9 cellular contexts compared by ENCODE assay signal in genomic region chr6:134318396-134319281, GRCh38. TPM values are rescaled to one million over a fixed set of nuclear protein-coding genes. Genes with fewer than 3 reads are reported as not detected.
A peak's percentile ranks its signal among the peaks of the same experiment; 100 is the strongest.
DNase-seq lines count a peak whose midpoint lies in the region; ATAC-seq and TF ChIP-seq lines count a peak whose summit lies in the region.
"Had no signal": no experiment of that assay in that cellular context is flagged by ENCODE, and none has a peak within 500 bp of the region (broad histone marks: within the 10 kb centered on the region; RNA-seq: fewer than 3 reads in every experiment).

No MANE protein-coding gene starts in this region.

- H3K4me1 ChIP-seq in hepatocyte (ENCODE audit: insufficient read depth), result no peaks in the 10 kb centered on the region
- peaks cover 4% of the 10 kb centered on the region for H3K4me1 ChIP-seq in testis

- H3K27ac ChIP-seq in hepatocyte, result no peak overlapping the region
- H3K27ac ChIP-seq in testis, result peak overlapping the region; percentile 43 to 74

- peaks cover 23% of the 10 kb centered on the region for H3K4me1 Mint-ChIP-seq in activated naive CD4-positive, alpha-beta T cell treated with anti-CD3 and anti-CD28 coated beads, Interleukin-2, amount 50 U/mL, for 24 hours
- peaks cover 31% of the 10 kb centered on the region for H3K4me1 Mint-ChIP-seq in activated naive CD8-positive, alpha-beta T cell treated with anti-CD3 and anti-CD28 coated beads for 36 hours

- H2AFZ ChIP-seq in hepatocyte, result no peak overlapping the region

- H3K9me3 ChIP-seq in hepatocyte (ENCODE audit: low read depth), result no peaks in the 10 kb centered on the region
- H3K9me3 ChIP-seq in testis, result no peaks in the 10 kb centered on the region

- H3K9me2 ChIP-seq in hepatocyte (replicated peaks; ENCODE audit: insufficient read depth), result no peaks in the 10 kb centered on the region

- H3K36me3 ChIP-seq in hepatocyte (replicated peaks; ENCODE audit: insufficient read depth, low read depth) (no peaks in the 10 kb centered on the region), testis (ENCODE audit: low read depth, missing control alignments) (no peaks in the 10 kb centered on the region)

- no peak overlapping the region for H3K4me3 ChIP-seq in hepatocyte
- H3K4me3 ChIP-seq in testis, result no peak overlapping the region
- H3K4me3 ChIP-seq in lower leg skin (ENCODE audit: low read depth, poor library complexity, severe bottlenecking), result no peak overlapping the region

- intact Hi-C loops in testis (cut with DNase I; ENCODE audit: low total_unique reads), result no loop called here
- intact Hi-C loops in lower leg skin (cut with DNase I; ENCODE audit: low total_unique reads), result no loop called here

- H3K79me2 ChIP-seq in hepatocyte, result no peaks in the 10 kb centered on the region

- no peaks in the 10 kb centered on the region for H3K36me3 Mint-ChIP-seq in activated naive CD4-positive, alpha-beta T cell treated with anti-CD3 and anti-CD28 coated beads, Interleukin-2, amount 50 U/mL, for 24 hours
- peaks cover 4 to 12% of the 10 kb centered on the region in 2 donors for H3K36me3 Mint-ChIP-seq in activated naive CD4-positive, alpha-beta T cell treated with anti-CD3 and anti-CD28 coated beads, Interleukin-2, amount 50 U/mL, for 72 hours
- peaks cover 2% of the 10 kb centered on the region for H3K36me3 Mint-ChIP-seq in activated naive CD8-positive, alpha-beta T cell treated with anti-CD3 and anti-CD28 coated beads for 36 hours

- no peak for DNase-seq in activated naive CD4-positive, alpha-beta T cell treated with anti-CD3 and anti-CD28 coated beads, Interleukin-2, amount 50 U/mL, for 72 hours (ENCODE audit: low spot score in 2 of 2)
- DNase-seq in activated naive CD8-positive, alpha-beta T cell treated with anti-CD3 and anti-CD28 coated beads for 36 hours, result no peak
- DNase-seq in hepatocyte (ENCODE audit: low spot score) (no peak), testis (no peak), lower leg skin (ENCODE audit: low spot score in 2 of 2) (no peak), islet precursor cell (no peak)
- DNase-seq: NCI-H1694 treated with DMSO at 0.1 percent for 48 hours had no signal

- no peaks in the 10 kb centered on the region for H3K9me3 Mint-ChIP-seq in activated naive CD4-positive, alpha-beta T cell treated with anti-CD3 and anti-CD28 coated beads, Interleukin-2, amount 50 U/mL, for 24 hours
- H3K9me3 Mint-ChIP-seq in activated naive CD4-positive, alpha-beta T cell treated with anti-CD3 and anti-CD28 coated beads, Interleukin-2, amount 50 U/mL, for 72 hours, result peaks cover 0 to 5% of the 10 kb centered on the region in 2 donors
- H3K9me3 Mint-ChIP-seq in activated naive CD8-positive, alpha-beta T cell treated with anti-CD3 and anti-CD28 coated beads for 36 hours, result peaks cover 6% of the 10 kb centered on the region

- peak overlapping the region; percentile 91 for H3K4me2 ChIP-seq in hepatocyte

- no peak overlapping the region for H3K27ac Mint-ChIP-seq in activated naive CD4-positive, alpha-beta T cell treated with anti-CD3 and anti-CD28 coated beads, Interleukin-2, amount 50 U/mL, for 24 hours
- no peak overlapping the region for H3K27ac Mint-ChIP-seq in activated naive CD4-positive, alpha-beta T cell treated with anti-CD3 and anti-CD28 coated beads, Interleukin-2, amount 50 U/mL, for 72 hours
- H3K27ac Mint-ChIP-seq in activated naive CD8-positive, alpha-beta T cell treated with anti-CD3 and anti-CD28 coated beads for 36 hours, result no peak overlapping the region

- H4K20me1 ChIP-seq in hepatocyte (ENCODE audit: insufficient read depth, poor library complexity, severe bottlenecking), result no peaks in the 10 kb centered on the region

- TF ChIP-seq CTCF in hepatocyte (IDR thresholded peaks at IDR 0.05; ENCODE audit: poor library complexity) (no peak), testis (IDR thresholded peaks at IDR 0.05) (no peak), lower leg skin (IDR thresholded peaks at IDR 0.05) (no peak)

- H3K4me3 Mint-ChIP-seq in activated naive CD4-positive, alpha-beta T cell treated with anti-CD3 and anti-CD28 coated beads, Interleukin-2, amount 50 U/mL, for 24 hours, result peak overlapping the region; percentile 79
- peak overlapping the region; percentile 90 for H3K4me3 Mint-ChIP-seq in activated naive CD8-positive, alpha-beta T cell treated with anti-CD3 and anti-CD28 coated beads for 36 hours

- H3K27me3 Mint-ChIP-seq in activated naive CD4-positive, alpha-beta T cell treated with anti-CD3 and anti-CD28 coated beads, Interleukin-2, amount 50 U/mL, for 24 hours, result peaks cover 6% of the 10 kb centered on the region
- H3K27me3 Mint-ChIP-seq in activated naive CD8-positive, alpha-beta T cell treated with anti-CD3 and anti-CD28 coated beads for 36 hours, result peaks cover 23% of the 10 kb centered on the region

- WGBS in hepatocyte (ENCODE audit: low lambda C conversion rate, missing lambda C conversion rate), result 66% methylated on average over 5 of the region's 5 CpGs
- WGBS in testis, 2 donors, result 33 to 40% methylated on average over 5 of the region's 5 CpGs
- WGBS in lower leg skin, 2 donors, result 41 to 54% methylated on average over 5 of the region's 5 CpGs

- H3K27me3 ChIP-seq in hepatocyte, result peaks cover 42% of the 10 kb centered on the region
- no peaks in the 10 kb centered on the region for H3K27me3 ChIP-seq in testis

- no peak for TF ChIP-seq POLR2A in testis (IDR thresholded peaks at IDR 0.05)
- no peak for TF ChIP-seq POLR2A in lower leg skin (IDR thresholded peaks at IDR 0.05)

- no peak for ATAC-seq in activated naive CD4-positive, alpha-beta T cell treated with anti-CD3 and anti-CD28 coated beads, Interleukin-2, amount 50 U/mL, for 72 hours
- ATAC-seq in GM18870 (IDR thresholded peaks at IDR 0.05; ENCODE audit: unreplicated experiment), result no peak

RNA-seq across cellular contexts. Expression of gene SGK1, which starts 0.7 kb away (rescaled TPM):
- total RNA-seq in activated naive CD4-positive, alpha-beta T cell treated with anti-CD3 and anti-CD28 coated beads, Interleukin-2, amount 50 U/mL, for 72 hours, result 10 to 100 TPM; 42.8 to 48.0 TPM
- 100 to 1,000 TPM; 129 to 141 TPM for total RNA-seq in activated naive CD8-positive, alpha-beta T cell treated with anti-CD3 and anti-CD28 coated beads for 36 hours
- 161 and 190 TPM in 2 replicates for total RNA-seq in hepatocyte
- 145 and 156 TPM in 2 replicates for polyA plus RNA-seq in hepatocyte
- total RNA-seq in testis, result 100 to 1,000 TPM; 154 to 208 TPM
- polyA plus RNA-seq in testis (ENCODE audit: insufficient read depth, low read depth, low replicate concordance), result 91.3 TPM
- total RNA-seq in lower leg skin, result 100 to 1,000 TPM in 3 of 4 donors, 10 to 100 TPM in 1; 95.1 to 919 (median 248) TPM
